In the genomic region with DNA sequence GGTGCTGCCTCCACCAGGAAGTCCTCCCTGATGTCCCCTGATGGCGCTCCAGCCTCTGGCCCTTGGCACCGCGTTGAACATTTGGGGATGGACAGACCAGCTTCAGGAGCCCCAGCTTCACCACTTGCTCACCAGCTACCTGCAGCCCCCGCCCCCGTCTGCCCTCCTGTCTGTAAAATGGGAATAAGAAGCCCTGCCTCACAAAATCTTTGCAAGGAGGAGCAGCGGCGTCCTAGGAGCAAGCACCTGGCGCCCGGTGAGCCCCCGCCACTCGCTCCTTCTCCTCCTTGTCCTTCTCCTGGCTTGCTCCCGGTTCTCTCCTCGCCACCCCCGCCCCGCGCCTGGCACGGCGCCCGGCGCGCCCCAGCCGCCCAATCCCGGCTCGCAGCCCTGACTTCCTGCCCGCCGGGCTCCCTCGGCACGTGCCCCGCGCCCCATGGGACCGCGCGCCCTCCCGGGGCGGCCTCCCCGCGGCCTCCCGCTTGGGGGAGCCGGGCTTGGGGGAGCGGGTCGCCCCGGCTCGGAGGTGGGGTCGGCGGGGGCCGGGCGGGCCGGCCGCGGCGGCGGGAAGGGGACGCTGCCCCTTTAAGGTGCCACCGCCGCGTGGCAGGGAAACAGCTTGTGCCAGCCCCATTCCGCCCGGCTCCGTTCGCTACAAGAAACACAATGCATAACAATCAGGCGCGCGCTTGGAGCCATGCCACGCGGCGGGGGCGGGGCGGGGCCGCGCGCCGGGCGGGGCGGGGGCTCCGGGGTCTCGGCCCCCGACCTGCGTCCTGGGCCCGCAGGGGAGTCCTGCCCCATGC, we compare ENCODE assay signal across 1 cellular context.
TF ChIP-seq lines count a peak whose summit lies in the region.

No MANE protein-coding gene starts in this region.

TF ChIP-seq in IMR-90, 13 proteins besides CTCF, POLR2A, EP300 and RAD21:
- TF ChIP-seq SMC3 (IDR thresholded peaks at IDR 0.05; ENCODE audit: low read depth, low read length) = no peak
- TF ChIP-seq MXI1 (IDR thresholded peaks at IDR 0.05; ENCODE audit: borderline replicate concordance, low read depth, low read length) = 0 out of 2 replicates have a peak, but pooled peaks have one; percentile 28
- no peak for TF ChIP-seq MAFK (IDR thresholded peaks at IDR 0.05; ENCODE audit: low read depth, low read length)
- TF ChIP-seq, protein P1, sequence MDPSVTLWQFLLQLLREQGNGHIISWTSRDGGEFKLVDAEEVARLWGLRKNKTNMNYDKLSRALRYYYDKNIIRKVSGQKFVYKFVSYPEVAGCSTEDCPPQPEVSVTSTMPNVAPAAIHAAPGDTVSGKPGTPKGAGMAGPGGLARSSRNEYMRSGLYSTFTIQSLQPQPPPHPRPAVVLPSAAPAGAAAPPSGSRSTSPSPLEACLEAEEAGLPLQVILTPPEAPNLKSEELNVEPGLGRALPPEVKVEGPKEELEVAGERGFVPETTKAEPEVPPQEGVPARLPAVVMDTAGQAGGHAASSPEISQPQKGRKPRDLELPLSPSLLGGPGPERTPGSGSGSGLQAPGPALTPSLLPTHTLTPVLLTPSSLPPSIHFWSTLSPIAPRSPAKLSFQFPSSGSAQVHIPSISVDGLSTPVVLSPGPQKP (IDR thresholded peaks at IDR 0.05; ENCODE audit: borderline replicate concordance, low read depth, low read length) = no peak
- TF ChIP-seq RCOR1 (IDR thresholded peaks at IDR 0.05; ENCODE audit: insufficient replicate concordance, low read length) = no peak
- no peak for TF ChIP-seq NFE2L2 (IDR thresholded peaks at IDR 0.05; ENCODE audit: low read depth, low read length)
- TF ChIP-seq BHLHE40 (IDR thresholded peaks at IDR 0.05; ENCODE audit: low read depth, low read length) = peak; percentile 95
- TF ChIP-seq CEBPB (IDR thresholded peaks at IDR 0.05; ENCODE audit: low read depth, low read length) = no peak
- TF ChIP-seq, protein P2, sequence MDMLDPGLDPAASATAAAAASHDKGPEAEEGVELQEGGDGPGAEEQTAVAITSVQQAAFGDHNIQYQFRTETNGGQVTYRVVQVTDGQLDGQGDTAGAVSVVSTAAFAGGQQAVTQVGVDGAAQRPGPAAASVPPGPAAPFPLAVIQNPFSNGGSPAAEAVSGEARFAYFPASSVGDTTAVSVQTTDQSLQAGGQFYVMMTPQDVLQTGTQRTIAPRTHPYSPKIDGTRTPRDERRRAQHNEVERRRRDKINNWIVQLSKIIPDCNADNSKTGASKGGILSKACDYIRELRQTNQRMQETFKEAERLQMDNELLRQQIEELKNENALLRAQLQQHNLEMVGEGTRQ (IDR thresholded peaks at IDR 0.05; ENCODE audit: low read depth, low read length) = peak; percentile 72
- TF ChIP-seq CHD1 (IDR thresholded peaks at IDR 0.05; ENCODE audit: low read depth, low read length) = no peak
- TF ChIP-seq FOS (IDR thresholded peaks at IDR 0.05; ENCODE audit: low read depth, low read length) = no peak
- no peak for TF ChIP-seq RFX5 (IDR thresholded peaks at IDR 0.05; ENCODE audit: low read depth, low read length)
- 0 out of 2 replicates have a peak, but pooled peaks have one; percentile 20 for TF ChIP-seq MAZ (IDR thresholded peaks at IDR 0.05; ENCODE audit: borderline replicate concordance, low read depth, low read length)
